In the genomic region with DNA sequence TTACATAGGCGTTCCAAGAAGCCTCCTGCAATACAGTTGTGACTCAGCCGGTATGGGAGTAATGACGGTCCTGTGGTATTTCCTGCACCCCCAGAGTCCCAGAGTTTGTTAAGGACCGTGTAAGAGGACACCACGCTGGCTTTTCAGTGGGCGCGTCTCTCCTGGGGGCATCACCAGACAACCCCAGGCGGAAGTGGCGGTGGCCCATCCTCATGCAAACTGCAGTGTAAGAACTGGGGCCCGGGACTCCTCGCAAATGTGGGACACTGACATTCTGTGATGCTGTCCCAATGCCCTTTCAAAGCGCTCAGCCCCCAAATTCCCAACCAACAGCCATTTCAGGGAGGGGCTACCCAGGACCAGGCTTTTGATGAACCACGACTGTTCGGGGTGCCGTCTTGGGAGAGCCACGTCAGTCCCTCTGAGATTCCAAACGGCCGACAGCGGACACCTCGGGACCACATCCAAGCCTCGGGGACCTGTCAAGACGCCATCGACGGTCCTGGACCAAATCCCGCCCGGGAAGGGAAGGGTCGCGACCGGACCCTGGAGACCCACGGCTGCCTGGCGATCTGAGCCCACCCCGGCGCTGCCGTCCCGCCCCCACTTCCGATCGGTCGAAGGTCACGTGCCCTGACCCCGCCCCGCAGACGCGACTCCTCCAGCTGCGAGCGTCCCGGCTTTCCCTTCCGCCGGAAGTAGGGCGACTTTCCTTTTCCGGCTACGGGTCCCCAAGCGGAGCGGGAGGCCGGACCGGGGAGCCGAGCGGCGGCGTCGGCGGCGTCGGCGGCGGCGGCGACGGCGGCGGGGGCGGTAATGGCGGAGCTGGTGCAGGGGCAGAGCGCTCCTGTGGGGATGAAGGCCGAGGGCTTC, we compare ENCODE assay signal across 8 cellular contexts. TPM values are rescaled to one million over a fixed set of nuclear protein-coding genes. Genes with fewer than 3 reads are reported as not detected.
A peak's percentile ranks its signal among the peaks of the same experiment; 100 is the strongest.
DNase-seq lines count a peak whose midpoint lies in the region; ATAC-seq and TF ChIP-seq lines count a peak whose summit lies in the region.

A gene with protein sequence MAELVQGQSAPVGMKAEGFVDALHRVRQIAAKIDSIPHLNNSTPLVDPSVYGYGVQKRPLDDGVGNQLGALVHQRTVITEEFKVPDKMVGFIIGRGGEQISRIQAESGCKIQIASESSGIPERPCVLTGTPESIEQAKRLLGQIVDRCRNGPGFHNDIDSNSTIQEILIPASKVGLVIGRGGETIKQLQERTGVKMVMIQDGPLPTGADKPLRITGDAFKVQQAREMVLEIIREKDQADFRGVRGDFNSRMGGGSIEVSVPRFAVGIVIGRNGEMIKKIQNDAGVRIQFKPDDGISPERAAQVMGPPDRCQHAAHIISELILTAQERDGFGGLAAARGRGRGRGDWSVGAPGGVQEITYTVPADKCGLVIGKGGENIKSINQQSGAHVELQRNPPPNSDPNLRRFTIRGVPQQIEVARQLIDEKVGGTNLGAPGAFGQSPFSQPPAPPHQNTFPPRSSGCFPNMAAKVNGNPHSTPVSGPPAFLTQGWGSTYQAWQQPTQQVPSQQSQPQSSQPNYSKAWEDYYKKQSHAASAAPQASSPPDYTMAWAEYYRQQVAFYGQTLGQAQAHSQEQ (plus strand): TSS at position 713 of the 873 bp plus-strand sequence. CDS start 104 bp downstream, at position 817.

- 0 out of 2 replicates have a peak, but pooled peaks cover 13% of the 10 kb centered on the region for H3K4me1 ChIP-seq in HUES48 (ENCODE audit: control insufficient read depth, insufficient read depth, low read length)
- H3K4me1 ChIP-seq in NT2/D1 (ENCODE audit: insufficient read depth, insufficient read length), result no peaks in the 10 kb centered on the region
- H3K4me1 ChIP-seq in endodermal cell (ENCODE audit: control insufficient read depth, insufficient read depth, low read length), result peaks cover 7% of the 10 kb centered on the region

- DNase-seq in COLO668 (lab: John Stamatoyannopoulos, UW; ENCODE audit: unreplicated experiment) (peak; percentile 93), NT2/D1 (ENCODE audit: low read depth, low spot score) (peak; percentile 84), endodermal cell (peak; percentile 97), mesothelial cell of epicardium (ENCODE audit: low spot score in 2 of 2, unreplicated experiment in 2 of 2) (peak; percentile 76 to 83)
- peak; percentile 63 for DNase-seq in activated CD8-positive, alpha-beta memory T cell treated with anti-CD3 and anti-CD28 coated beads, Interleukin-2, amount 50 U/mL, for 1 hour (ENCODE audit: extremely low read depth)
- DNase-seq in stimulated activated CD8-positive, alpha-beta memory T cell treated with anti-CD3 and anti-CD28 coated beads, Interleukin-15, amount 100 ng/mL, for 4 hours (ENCODE audit: low read depth in 2 of 2), result peak; percentile 80 to 81

- peak within 1 kb of the TSS; percentile 91 for H3K4me3 ChIP-seq in HUES48 (ENCODE audit: low read depth, low read length)
- peak within 1 kb of the TSS; percentile 96 for H3K4me3 ChIP-seq in NT2/D1 (ENCODE audit: insufficient read length, low read depth)
- peak within 1 kb of the TSS; percentile 99 for H3K4me3 ChIP-seq in endodermal cell (ENCODE audit: low read length)

- H3K27ac Mint-ChIP-seq in endodermal cell (peak within 1 kb of the TSS; percentile 88), mesothelial cell of epicardium (peak within 1 kb of the TSS; percentile 92)

- H3K9me3 ChIP-seq in HUES48 (ENCODE audit: control insufficient read depth, insufficient read depth, low read length), result no peaks in the 10 kb centered on the region
- H3K9me3 ChIP-seq in NT2/D1 (ENCODE audit: insufficient read depth, low read length), result no peaks in the 10 kb centered on the region
- H3K9me3 ChIP-seq in endodermal cell (ENCODE audit: control insufficient read depth, low read length), result no peaks in the 10 kb centered on the region

- H3K27me3 ChIP-seq in HUES48 (ENCODE audit: control insufficient read depth, insufficient read depth, low read length), result peaks cover 3% of the 10 kb centered on the region; the same call in 1 of the 2 replicates
- H3K27me3 ChIP-seq in NT2/D1 (ENCODE audit: insufficient read depth, insufficient read length), result no peaks in the 10 kb centered on the region
- peaks cover 16% of the 10 kb centered on the region for H3K27me3 ChIP-seq in endodermal cell (ENCODE audit: control insufficient read depth, insufficient read depth, low read length, poor library complexity, severe bottlenecking)

- H3K27me3 Mint-ChIP-seq in endodermal cell (ENCODE audit: insufficient read depth) (peaks cover 5% of the 10 kb centered on the region), mesothelial cell of epicardium (ENCODE audit: low read depth) (peaks cover 7% of the 10 kb centered on the region)

- H3K4me3 Mint-ChIP-seq in endodermal cell (peak within 1 kb of the TSS; percentile 88), mesothelial cell of epicardium (peak within 1 kb of the TSS; percentile 85)

- H3K27ac ChIP-seq in HUES48 (ENCODE audit: low read depth, low read length) (peak within 1 kb of the TSS; percentile 80), endodermal cell (ENCODE audit: low read depth, low read length) (peak within 1 kb of the TSS; percentile 29)

- H3K36me3 ChIP-seq in HUES48 (ENCODE audit: control insufficient read depth, insufficient read depth, low read length), result peaks cover 24% of the 10 kb centered on the region
- H3K36me3 ChIP-seq in NT2/D1 (ENCODE audit: insufficient read depth, insufficient read length, low read length), result peaks cover 33% of the 10 kb centered on the region
- H3K36me3 ChIP-seq in endodermal cell (ENCODE audit: control insufficient read depth, insufficient read depth, low read length), result peaks cover 31% of the 10 kb centered on the region

- H3K4me1 Mint-ChIP-seq in endodermal cell, result peaks cover 7% of the 10 kb centered on the region
- H3K4me1 Mint-ChIP-seq in mesothelial cell of epicardium, result peaks cover 23% of the 10 kb centered on the region

- peak; percentile 80 for ATAC-seq in GM21367 (IDR thresholded peaks at IDR 0.05; ENCODE audit: unreplicated experiment)

- H3K36me3 Mint-ChIP-seq in endodermal cell (ENCODE audit: low read depth), result peaks cover 17% of the 10 kb centered on the region
- H3K36me3 Mint-ChIP-seq in mesothelial cell of epicardium, result no peaks in the 10 kb centered on the region

- H3K9me3 Mint-ChIP-seq in endodermal cell (no peaks in the 10 kb centered on the region), mesothelial cell of epicardium (no peaks in the 10 kb centered on the region)

- no peak for TF ChIP-seq CTCF in endodermal cell (conservative IDR thresholded peaks at IDR 0.05)
- TF ChIP-seq CTCF in mesothelial cell of epicardium (IDR thresholded peaks at IDR 0.05; ENCODE audit: unreplicated experiment), result no peak

- WGBS in endodermal cell (ENCODE audit: insufficient coverage in 1 of 2, insufficient read length in 1 of 2), 2 experiments, result 0 to 1% methylated on average over 30 to 74 of the region's 74 CpGs

- H3K9ac ChIP-seq in HUES48 (ENCODE audit: low read depth, low read length), result peak within 1 kb of the TSS; percentile 75
- peak within 1 kb of the TSS; percentile 98 for H3K9ac ChIP-seq in NT2/D1 (ENCODE audit: insufficient read length, low read depth)
- peak within 1 kb of the TSS; percentile 83 for H3K9ac ChIP-seq in endodermal cell (ENCODE audit: extremely low read depth, low read length, poor library complexity, severe bottlenecking)

RNA-seq across cellular contexts. Expression of the gene that starts here (rescaled TPM):
- 10 to 100 TPM; 74.3 to 76.3 TPM for total RNA-seq in endodermal cell
- polyA plus RNA-seq in endodermal cell (2013, experiment 1 of 2), result 60.9 TPM
- polyA plus RNA-seq in endodermal cell (2013, experiment 2 of 2), result 59.4 TPM
- total RNA-seq in mesothelial cell of epicardium, result 70.8 to 77.0 TPM (median 73.1 TPM) in 3 replicates

Comparison
In these comparisons a context has a peak if more than half of its experiments do, and no peak if none do; other contexts are left out.
1. Peak in every context shown above with its lines: DNase-seq, ATAC-seq, H3K4me3 ChIP-seq and H3K27ac ChIP-seq.